18 cellular contexts compared by ENCODE assay signal in genomic region chr11:120569903-120570302, GRCh38. TPM values are rescaled to one million over a fixed set of nuclear protein-coding genes. Genes with fewer than 3 reads are reported as not detected.
"Had no signal": no experiment of that assay in that cellular context is flagged by ENCODE, and none has a peak within 500 bp of the region (broad histone marks: within the 10 kb centered on the region; RNA-seq: fewer than 3 reads in every experiment).

No MANE protein-coding gene starts in this region.

- ATAC-seq: activated T-cell treated with anti-CD3 and anti-CD28 coated beads, Interleukin-2, amount 50 U/mL, for 72 hours; body of pancreas; esophagus mucosa; naive thymus-derived CD8-positive, alpha-beta T cell; T-helper 17 cell had no signal

- H3K36me3 ChIP-seq: left ventricle myocardium inferior, neural progenitor cell, tibial artery had no signal

- H3K9me3 Mint-ChIP-seq: activated CD4-positive, alpha-beta memory T cell treated with anti-CD3 and anti-CD28 coated beads for 36 hours; activated T-cell treated with anti-CD3 and anti-CD28 coated beads, Interleukin-2, amount 50 U/mL, for 72 hours; naive thymus-derived CD8-positive, alpha-beta T cell; stimulated activated naive CD8-positive, alpha-beta T cell treated with anti-CD3 and anti-CD28 coated beads, Interleukin-15, Interleukin-2, amounts not matched to agents 100 ng/mL and 50 ng/mL, for 24 hours had no signal

- H3K36me3 Mint-ChIP-seq: activated CD4-positive, alpha-beta memory T cell treated with anti-CD3 and anti-CD28 coated beads for 36 hours; naive thymus-derived CD8-positive, alpha-beta T cell; neural progenitor cell had no signal

- H3K27ac Mint-ChIP-seq: activated CD4-positive, alpha-beta memory T cell treated with anti-CD3 and anti-CD28 coated beads for 36 hours; activated T-cell treated with anti-CD3 and anti-CD28 coated beads, Interleukin-2, amount 50 U/mL, for 72 hours; naive thymus-derived CD8-positive, alpha-beta T cell; neural progenitor cell; stimulated activated naive CD8-positive, alpha-beta T cell treated with anti-CD3 and anti-CD28 coated beads, Interleukin-15, Interleukin-2, amounts not matched to agents 100 ng/mL and 50 ng/mL, for 24 hours; T-helper 17 cell had no signal

- H3K27ac ChIP-seq: body of pancreas, left ventricle myocardium inferior, neural progenitor cell, tibial artery had no signal

- DNase-seq: activated CD4-positive, alpha-beta memory T cell treated with anti-CD3 and anti-CD28 coated beads for 36 hours; activated CD4-positive, alpha-beta T cell treated with anti-CD3 and anti-CD28 coated beads for 48 hours; activated gamma-delta T cell; activated naive CD4-positive, alpha-beta T cell treated with anti-CD3 and anti-CD28 coated beads, Interleukin-2, amount 50 U/mL, for 16 hours; activated T-cell treated with anti-CD3 and anti-CD28 coated beads, Interleukin-2, amount 50 U/mL, for 72 hours; body of pancreas; caudate nucleus; dermis blood vessel endothelial cell; effector memory CD4-positive, alpha-beta T cell; foreskin melanocyte; left ventricle myocardium inferior; substantia nigra; T-helper 17 cell had no signal

- H3K4me3 Mint-ChIP-seq: activated CD4-positive, alpha-beta memory T cell treated with anti-CD3 and anti-CD28 coated beads for 36 hours; activated T-cell treated with anti-CD3 and anti-CD28 coated beads, Interleukin-2, amount 50 U/mL, for 72 hours; naive thymus-derived CD8-positive, alpha-beta T cell; neural progenitor cell; stimulated activated naive CD8-positive, alpha-beta T cell treated with anti-CD3 and anti-CD28 coated beads, Interleukin-15, Interleukin-2, amounts not matched to agents 100 ng/mL and 50 ng/mL, for 24 hours; T-helper 17 cell had no signal

- H3K4me2 ChIP-seq: neural progenitor cell had no signal

- H3K9me3 ChIP-seq: body of pancreas, left ventricle myocardium inferior, tibial artery had no signal

- H2AFZ ChIP-seq: neural progenitor cell had no signal

- H3K27me3 ChIP-seq: body of pancreas had no signal

- H3K4me3 ChIP-seq: body of pancreas, left ventricle myocardium inferior, neural progenitor cell, tibial artery had no signal

- H3K9ac ChIP-seq: neural progenitor cell had no signal

RNA-seq across cellular contexts. Expression of gene GRIK4, which starts 58.4 kb away (rescaled TPM):
- total RNA-seq: activated CD4-positive, alpha-beta memory T cell treated with anti-CD3 and anti-CD28 coated beads for 36 hours; body of pancreas; naive thymus-derived CD8-positive, alpha-beta T cell had no signal
- polyA plus RNA-seq: naive thymus-derived CD8-positive, alpha-beta T cell had no signal
